Comparison of ENCODE assay signal across 10 cellular contexts in genomic region chr5:150139334-150139733, GRCh38. TPM values are rescaled to one million over a fixed set of nuclear protein-coding genes. Genes with fewer than 3 reads are reported as not detected.
DNase-seq lines count a peak whose midpoint lies in the region; ATAC-seq and TF ChIP-seq lines count a peak whose summit lies in the region.
"Had no signal": no experiment of that assay in that cellular context is flagged by ENCODE, and none has a peak within 500 bp of the region (broad histone marks: within the 10 kb centered on the region; RNA-seq: fewer than 3 reads in every experiment).

No MANE protein-coding gene starts in this region.

- TF ChIP-seq CTCF in heart left ventricle (IDR thresholded peaks at IDR 0.05), result no peak
- no peak for TF ChIP-seq CTCF in endothelial cell (IDR thresholded peaks at IDR 0.05; ENCODE audit: unreplicated experiment)
- TF ChIP-seq CTCF in nephron progenitor cell (IDR thresholded peaks at IDR 0.05), result no peak
- TF ChIP-seq CTCF in vagina (IDR thresholded peaks at IDR 0.05), result no peak

- DNase-seq in heart left ventricle (no peak), Right ventricle myocardium inferior (ENCODE audit: missing footprints) (no peak), endothelial cell (ENCODE audit: low spot score) (no peak), nephron progenitor cell (no peak), vagina (ENCODE audit: extremely low spot score in 2 of 2) (no peak), NCI-H187 treated with DMSO at 0.1 percent for 48 hours (lab: John Stamatoyannopoulos, UW) (no peak)
- no peak for DNase-seq in natural killer cell treated with Interleukin-12 subunit alpha and Interleukin-12 subunit beta and Interleukin-15 and Interleukin-18, amount 100 ng/mL, for 72 hours (ENCODE audit: low spot score)
- DNase-seq in activated CD4-positive, alpha-beta T cell treated with anti-CD3 and anti-CD28 coated beads for 48 hours, result no peak
- DNase-seq: NCI-H1694 treated with DMSO at 0.1 percent for 48 hours had no signal

- ATAC-seq in heart left ventricle (no peak), Right ventricle myocardium inferior (no peak)
- ATAC-seq in natural killer cell treated with Interleukin-12 subunit alpha and Interleukin-12 subunit beta and Interleukin-15 and Interleukin-18, amount 100 ng/mL, for 72 hours, result no peak

- no peak overlapping the region for H3K4me3 Mint-ChIP-seq in endothelial cell (ENCODE audit: unreplicated experiment)
- peak overlapping the region; percentile 11 for H3K4me3 Mint-ChIP-seq in nephron progenitor cell
- no peak overlapping the region for H3K4me3 Mint-ChIP-seq in natural killer cell treated with Interleukin-12 subunit alpha and Interleukin-12 subunit beta and Interleukin-15 and Interleukin-18, amount 100 ng/mL, for 72 hours

- intact Hi-C loops in heart left ventricle (cut with DNase I) (loop anchor here in 4 of 10 donors (10.0 kb wide), 2 partner anchors 215 to 295 kb away; partner anchors contain the start of gene TCOF1 (in 1 of the 4)), Right ventricle myocardium inferior (cut with DNase I) (loop anchor here (2.0 kb wide), 1 partner anchor 19 kb away; no protein-coding TSS in a partner anchor), vagina (cut with DNase I) (no loop called here)

- H3K27ac Mint-ChIP-seq in endothelial cell (ENCODE audit: unreplicated experiment) (peak overlapping the region; percentile 24), nephron progenitor cell (peak overlapping the region; percentile 98)
- H3K27ac Mint-ChIP-seq in natural killer cell treated with Interleukin-12 subunit alpha and Interleukin-12 subunit beta and Interleukin-15 and Interleukin-18, amount 100 ng/mL, for 72 hours, result peak overlapping the region in 1 of 2 donors; percentile 35

- H3K27me3 ChIP-seq in heart left ventricle, result no peaks in the 10 kb centered on the region
- no peaks in the 10 kb centered on the region for H3K27me3 ChIP-seq in vagina

- peaks cover 81% of the 10 kb centered on the region for H3K4me1 Mint-ChIP-seq in endothelial cell (ENCODE audit: unreplicated experiment)
- H3K4me1 Mint-ChIP-seq in nephron progenitor cell, result peaks cover 100% of the 10 kb centered on the region
- H3K4me1 Mint-ChIP-seq in natural killer cell treated with Interleukin-12 subunit alpha and Interleukin-12 subunit beta and Interleukin-15 and Interleukin-18, amount 100 ng/mL, for 72 hours (ENCODE audit: low read depth in 2 of 2), result peaks cover 22 to 29% of the 10 kb centered on the region in 2 donors

- WGBS in heart left ventricle, 4 donors, result 69 to 80% (median 74%) methylated on average over 6 of the region's 6 CpGs

- H3K9me3 Mint-ChIP-seq in endothelial cell (ENCODE audit: unreplicated experiment), result no peaks in the 10 kb centered on the region
- no peaks in the 10 kb centered on the region for H3K9me3 Mint-ChIP-seq in nephron progenitor cell
- no peaks in the 10 kb centered on the region for H3K9me3 Mint-ChIP-seq in natural killer cell treated with Interleukin-12 subunit alpha and Interleukin-12 subunit beta and Interleukin-15 and Interleukin-18, amount 100 ng/mL, for 72 hours

- H3K27me3 Mint-ChIP-seq in endothelial cell (ENCODE audit: unreplicated experiment) (peaks cover 21% of the 10 kb centered on the region), nephron progenitor cell (ENCODE audit: low read depth, poor library complexity) (peaks cover 9% of the 10 kb centered on the region)
- no peaks in the 10 kb centered on the region for H3K27me3 Mint-ChIP-seq in natural killer cell treated with Interleukin-12 subunit alpha and Interleukin-12 subunit beta and Interleukin-15 and Interleukin-18, amount 100 ng/mL, for 72 hours

- H3K4me1 ChIP-seq in heart left ventricle (peaks cover 2 to 98% (median 69%) of the 10 kb centered on the region in 12 donors), vagina (peaks cover 89% of the 10 kb centered on the region)

- H3K36me3 ChIP-seq in heart left ventricle (peaks cover 0 to 37% (median 0%) of the 10 kb centered on the region in 9 donors), vagina (peaks cover 0 to 16% of the 10 kb centered on the region in 2 donors)

- H3K4me3 ChIP-seq in heart left ventricle (peak overlapping the region in 1 of 12 donors; percentile 17), vagina (peak overlapping the region in 1 of 2 donors; percentile 36)

- H3K9me3 ChIP-seq in heart left ventricle (no peaks in the 10 kb centered on the region), vagina (no peaks in the 10 kb centered on the region)

- H3K36me3 Mint-ChIP-seq in endothelial cell (ENCODE audit: low read depth, unreplicated experiment) (peaks cover 10% of the 10 kb centered on the region), nephron progenitor cell (ENCODE audit: low read depth) (no peaks in the 10 kb centered on the region)
- no peaks in the 10 kb centered on the region for H3K36me3 Mint-ChIP-seq in natural killer cell treated with Interleukin-12 subunit alpha and Interleukin-12 subunit beta and Interleukin-15 and Interleukin-18, amount 100 ng/mL, for 72 hours

- TF ChIP-seq POLR2A in heart left ventricle (IDR thresholded peaks at IDR 0.05) (no peak), vagina (IDR thresholded peaks at IDR 0.05) (no peak)

- peak overlapping the region; percentile 69 to 96 (median 86) for H3K27ac ChIP-seq in heart left ventricle
- H3K27ac ChIP-seq in vagina, result peak overlapping the region; percentile 83

RNA-seq across cellular contexts. Expression of gene PDGFRB, which starts 16.3 kb away (rescaled TPM):
- total RNA-seq in heart left ventricle (100 to 1,000 TPM in 3 of 9 donors, 10 to 100 TPM in 6; 28.3 to 112 (median 45.6) TPM), Right ventricle myocardium inferior (57.2 TPM), endothelial cell (ENCODE audit: unreplicated experiment) (23.7 TPM), vagina (173 TPM)
- 10 to 100 TPM; 27.6 to 53.1 TPM for polyA plus RNA-seq in heart left ventricle
- total RNA-seq in natural killer cell treated with Interleukin-12 subunit alpha and Interleukin-12 subunit beta and Interleukin-15 and Interleukin-18, amount 100 ng/mL, for 72 hours, result 1 to 10 TPM; 4.4 to 9.0 TPM

RNA-seq across cellular contexts. Expression of gene CDX1, which starts 27.2 kb away (rescaled TPM):
- total RNA-seq in heart left ventricle (under 1 TPM in 2 of 9 donors, not detected in 7; 0.29 TPM), Right ventricle myocardium inferior (not detected), endothelial cell (ENCODE audit: unreplicated experiment) (0.59 TPM), vagina (not detected)
- under 1 TPM in 1 of 2 donors, not detected in 1; 0.17 TPM for polyA plus RNA-seq in heart left ventricle
- total RNA-seq in natural killer cell treated with Interleukin-12 subunit alpha and Interleukin-12 subunit beta and Interleukin-15 and Interleukin-18, amount 100 ng/mL, for 72 hours, result not detected
- total RNA-seq: A673 had no signal

RNA-seq across cellular contexts. Expression of gene SLC6A7, which starts 50.5 kb away (rescaled TPM):
- total RNA-seq in heart left ventricle (not detected), Right ventricle myocardium inferior (not detected), endothelial cell (ENCODE audit: unreplicated experiment) (not detected), vagina (0.25 TPM)
- not detected for polyA plus RNA-seq in heart left ventricle
- total RNA-seq in natural killer cell treated with Interleukin-12 subunit alpha and Interleukin-12 subunit beta and Interleukin-15 and Interleukin-18, amount 100 ng/mL, for 72 hours, result not detected
- total RNA-seq: A673 had no signal

RNA-seq across cellular contexts. Expression of gene CSF1R, which starts 53.0 kb away (rescaled TPM):
- total RNA-seq in heart left ventricle, result 100 to 1,000 TPM in 1 of 9 donors, 10 to 100 TPM in 6, 1 to 10 TPM in 2; 5.8 to 143 (median 12.0) TPM
- polyA plus RNA-seq in heart left ventricle, result 1 to 10 TPM; 5.0 to 5.6 TPM
- total RNA-seq in Right ventricle myocardium inferior, result 21.9 TPM
- 2.7 TPM for total RNA-seq in endothelial cell (ENCODE audit: unreplicated experiment)
- 21.4 TPM for total RNA-seq in vagina
- 1 to 10 TPM in 1 of 2 donors, not detected in 1; 1.4 TPM for total RNA-seq in natural killer cell treated with Interleukin-12 subunit alpha and Interleukin-12 subunit beta and Interleukin-15 and Interleukin-18, amount 100 ng/mL, for 72 hours
- total RNA-seq: A673 had no signal
